ENCODE assay signal across 8 cellular contexts in genomic region chr16:89217388-89218191, GRCh38. TPM values are rescaled to one million over a fixed set of nuclear protein-coding genes. Genes with fewer than 3 reads are reported as not detected.
A peak's percentile ranks its signal among the peaks of the same experiment; 100 is the strongest.
DNase-seq lines count a peak whose midpoint lies in the region; ATAC-seq, FAIRE-seq and TF ChIP-seq lines count a peak whose summit lies in the region.

TSS of gene ZNF778 (plus strand) at chr16:89217703. CDS start at chr16:89221128, 3,425 bp downstream.

- peak within 1 kb of the TSS; percentile 96 for H3K4me3 ChIP-seq in AG04449 (ENCODE audit: low read depth, low read length)
- H3K4me3 ChIP-seq in HepG2 (replicated peaks in 1 of 3; ENCODE audit: insufficient read depth in 1 of 3, low read depth in 2 of 3, low read length in 3 of 3): peak within 1 kb of the TSS; percentile 89 to 96 (median 92)

- TF ChIP-seq EP300 in HepG2 (IDR thresholded peaks at IDR 0.05; ENCODE audit: low read depth in 2 of 2, low read length in 2 of 2): peak in 1 of 2 experiments; percentile 59; a peak in 1 of 4 replicates
- peak; percentile 34; the same call in 1 of the 2 replicates for TF ChIP-seq EP300 in HepG2 (CRISPR knock-in tag; IDR thresholded peaks at IDR 0.05; ENCODE audit: borderline replicate concordance)

- TF ChIP-seq POLR2A in GM18526 (IDR thresholded peaks at IDR 0.05; ENCODE audit: extremely low read depth, insufficient read length) (peak; percentile 81), HepG2 (IDR thresholded peaks at IDR 0.05; ENCODE audit: insufficient read depth in 1 of 2, low read depth in 2 of 2, low read length in 2 of 2) (peak; percentile 84 to 91)

- TF ChIP-seq CTCF in AG04449 (IDR thresholded peaks at IDR 0.05; ENCODE audit: insufficient read depth, low read length, missing control alignments) (no peak), HepG2 (CRISPR knock-in tag; IDR thresholded peaks at IDR 0.05) (peak; percentile 24)

- peak within 1 kb of the TSS; percentile 94 for H3K9ac ChIP-seq in HepG2 (ENCODE audit: insufficient read depth, low read depth, low read length)

- H3K79me2 ChIP-seq in HepG2 (ENCODE audit: insufficient read depth, low read length): peaks cover 8% of the 10 kb centered on the region

- H3K9me3 ChIP-seq in HepG2 (ENCODE audit: low read length): no peaks in the 10 kb centered on the region

- peak within 1 kb of the TSS; percentile 85 for H3K4me3 Mint-ChIP-seq in activated CD4-positive, alpha-beta T cell treated with anti-CD3 and anti-CD28 coated beads, Interleukin-2, amount 10 ng/mL, durations not matched to agents 7 days and 5 days

- WGBS in HepG2 (ENCODE audit: low lambda C conversion rate): 1% methylated on average over 19 of the region's 91 CpGs

- H3K36me3 Mint-ChIP-seq in activated CD4-positive, alpha-beta T cell treated with anti-CD3 and anti-CD28 coated beads, Interleukin-2, amount 10 ng/mL, durations not matched to agents 7 days and 5 days (ENCODE audit: low read depth): peaks cover 11% of the 10 kb centered on the region

- CTCF ChIA-PET in AG04449 (lab: Yijun Ruan, JAX): interaction anchor here (0.7 to 1.7 kb wide), 12 partner anchors 9 to 480 kb away, joined by 3 to 11 read pairs (median 4); partner anchors contain the start of genes ACSF3, CDH15 and SPG7
- CTCF ChIA-PET in activated CD4-positive, alpha-beta T cell treated with anti-CD3 and anti-CD28 coated beads, Interleukin-2, amount 10 ng/mL, durations not matched to agents 7 days and 5 days (lab: Charles Lee): interaction anchor here (0.6 to 1.4 kb wide), 6 partner anchors 10 to 481 kb away, joined by 3 to 7 read pairs (median 4); no protein-coding TSS in a partner anchor
- CTCF ChIA-PET in HepG2 (lab: Yijun Ruan, JAX; ENCODE audit: low intra/inter-chr PET ratio, low total read pairs): interaction anchor here (1.3 to 2.0 kb wide), 2 partner anchors 30 to 275 kb away, joined by 5 read pairs; no protein-coding TSS in a partner anchor

- no peaks in the 10 kb centered on the region for H3K9me3 Mint-ChIP-seq in activated CD4-positive, alpha-beta T cell treated with anti-CD3 and anti-CD28 coated beads, Interleukin-2, amount 10 ng/mL, durations not matched to agents 7 days and 5 days

- FAIRE-seq in HepG2 (lab: Jason Lieb, UNC): peak; percentile 57

- H3K4me1 ChIP-seq in HepG2 (ENCODE audit: insufficient read depth, low read length): peaks cover 10% of the 10 kb centered on the region; the same call in 1 of the 2 replicates

- BruUV-seq in HepG2 (replicated peaks; lab: Mats Ljungman, UMichigan): no TSS peak

- intact Hi-C loops in HepG2 (cut with micrococcal nuclease; ENCODE audit: unreplicated experiment): loop anchor here (1.0 to 5.0 kb wide), 3 partner anchors 16 to 275 kb away; partner anchors contain the start of gene CDH15

- no peaks in the 10 kb centered on the region for H4K20me1 ChIP-seq in HepG2 (ENCODE audit: insufficient read depth, low read length)

- in situ Hi-C loops in HepG2 (cut with HindIII; ENCODE audit: extremely low pct_ligation_motif_present, low pct_unique_long_range_greater_than_20kb): no loop called here

- peaks cover 5 to 16% of the 10 kb centered on the region in 2 experiments for H3K36me3 ChIP-seq in HepG2 (replicated peaks in 1 of 2; ENCODE audit: control insufficient read depth in 1 of 2, insufficient read depth in 2 of 2, low read length in 2 of 2)

- peak within 1 kb of the TSS; percentile 85 for H3K27ac ChIP-seq in HepG2 (ENCODE audit: extremely low read length, insufficient read depth, low read length)

- ATAC-seq in HG03095 (IDR thresholded peaks at IDR 0.05; ENCODE audit: unreplicated experiment) (peak; percentile 73), HepG2 (peak; percentile 92)

- peak within 1 kb of the TSS; percentile 92 for H3K4me2 ChIP-seq in HepG2 (ENCODE audit: low read depth, low read length)

- DNase-seq in AG04449 (ENCODE audit: low read depth, low spot score) (peak; percentile 16), NCI-H460 (ENCODE audit: extremely low read depth, low read depth) (peak; percentile 64), dedifferentiated amniotic fluid mesenchymal stem cell (ENCODE audit: extremely low spot score) (peak; percentile 83), HepG2 (ENCODE audit: low spot score) (peak; percentile 77)
- peak; percentile 84 for DNase-seq in activated CD4-positive, alpha-beta T cell treated with anti-CD3 and anti-CD28 coated beads, Interleukin-2, amount 10 ng/mL, durations not matched to agents 7 days and 5 days
- DNase-seq in stimulated activated CD4-positive, alpha-beta T cell treated with anti-CD3 and anti-CD28 coated beads, Interleukin-2, amount 100 ng/mL, for 4 hours (ENCODE audit: low read depth): peak; percentile 67

- POLR2A ChIA-PET in AG04449 (lab: Yijun Ruan, JAX): interaction anchor here (0.6 to 1.2 kb wide), 6 partner anchors 9 to 712 kb away, joined by 3 to 7 read pairs (median 4); partner anchors contain the start of gene SPG7
- POLR2A ChIA-PET in activated CD4-positive, alpha-beta T cell treated with anti-CD3 and anti-CD28 coated beads, Interleukin-2, amount 10 ng/mL, durations not matched to agents 7 days and 5 days (lab: Charles Lee): interaction anchor here (0.6 kb wide), 1 partner anchor 347 kb away, joined by 3 read pairs; no protein-coding TSS in a partner anchor
- POLR2A ChIA-PET in HepG2 (lab: Yijun Ruan, JAX): interaction anchor here (0.7 to 2.5 kb wide), 21 partner anchors 9 to 454 kb away, joined by 3 to 30 read pairs (median 4); partner anchors contain the start of genes ACSF3, APRT, GALNS and SLC22A31

- no peak within 1 kb of the TSS for H2AFZ ChIP-seq in HepG2 (ENCODE audit: low read length)

- H3K27me3 ChIP-seq in HepG2 (ENCODE audit: control insufficient read depth in 1 of 2, insufficient read depth in 2 of 2, low read length in 2 of 2): no peaks in the 10 kb centered on the region; a peak in 1 of 5 replicates

- peak within 1 kb of the TSS; percentile 95 for H3K27ac Mint-ChIP-seq in activated CD4-positive, alpha-beta T cell treated with anti-CD3 and anti-CD28 coated beads, Interleukin-2, amount 10 ng/mL, durations not matched to agents 7 days and 5 days

- H3K4me1 Mint-ChIP-seq in activated CD4-positive, alpha-beta T cell treated with anti-CD3 and anti-CD28 coated beads, Interleukin-2, amount 10 ng/mL, durations not matched to agents 7 days and 5 days: peaks cover 18% of the 10 kb centered on the region

- peak; percentile 65 for TF ChIP-seq RAD21 in HepG2 (CRISPR knock-in tag; IDR thresholded peaks at IDR 0.05)

- H3K27me3 Mint-ChIP-seq in activated CD4-positive, alpha-beta T cell treated with anti-CD3 and anti-CD28 coated beads, Interleukin-2, amount 10 ng/mL, durations not matched to agents 7 days and 5 days: no peaks in the 10 kb centered on the region

TF ChIP-seq in HepG2, 621 proteins besides CTCF, POLR2A, EP300 and RAD21 (continues in another document):
- TF ChIP-seq REPIN1 (CRISPR knock-in tag; IDR thresholded peaks at IDR 0.05; ENCODE audit: borderline replicate concordance, low read depth) (peak; percentile 63; the same call in 1 of the 2 replicates), SOX13 (IDR thresholded peaks at IDR 0.05) (no peak), SOX13 (CRISPR knock-in tag; conservative IDR thresholded peaks at IDR 0.05 in 1 of 2, IDR thresholded peaks at IDR 0.05 in 1 of 2) (peak in 1 of 2 experiments; percentile 26; a peak in 2 of 4 replicates), HCFC1 (IDR thresholded peaks at IDR 0.05; ENCODE audit: low read depth, low read length) (peak; percentile 61; the same call in 1 of the 2 replicates), TP53 (CRISPR knock-in tag; conservative IDR thresholded peaks at IDR 0.05) (peak; percentile 84), KMT2A (CRISPR knock-in tag; IDR thresholded peaks at IDR 0.05) (peak; percentile 98)

RNA-seq across cellular contexts. Expression of gene ZNF778, which starts in this region (rescaled TPM):
- total RNA-seq in NCI-H460 (2014; rRNA removed; shearing (Covaris generic)): 6.7 and 7.1 TPM in 2 replicates
- 0.97 and 3.5 TPM in 2 replicates for polyA plus RNA-seq in NCI-H460 (2014; cell fraction: nucleus; rRNA removed)
- total RNA-seq in activated CD4-positive, alpha-beta T cell treated with anti-CD3 and anti-CD28 coated beads, Interleukin-2, amount 10 ng/mL, durations not matched to agents 7 days and 5 days: 1 to 10 TPM; 8.3 to 9.2 TPM
- 7.2 and 9.3 TPM in 2 replicates for total RNA-seq in HepG2 (2016; rRNA removed; fragmentation: Illumina TruSeq; extraction: Trizol)
- 1.7 and 2.6 TPM in 2 replicates for total RNA-seq in HepG2 (2016; cell fraction: cytosol; rRNA removed; fragmentation: Illumina TruSeq; extraction: Trizol; ENCODE audit: low read depth)
- total RNA-seq in HepG2 (2016; cell fraction: insoluble cytoplasmic fraction; rRNA removed; fragmentation: Illumina TruSeq; extraction: Trizol): 6.1 and 8.3 TPM in 2 replicates
- total RNA-seq in HepG2 (2016; cell fraction: membrane; rRNA removed; fragmentation: Illumina TruSeq; extraction: Trizol): 2.7 and 3.9 TPM in 2 replicates
- total RNA-seq in HepG2 (2016; cell fraction: nucleus; rRNA removed; fragmentation: Illumina TruSeq; extraction: Trizol): 8.7 and 10.5 TPM in 2 replicates
- 3.8 and 6.1 TPM in 2 replicates for polyA plus RNA-seq in HepG2 (2011; rRNA removed)
- polyA plus RNA-seq in HepG2 (2011; cell fraction: cytosol; rRNA removed): 1.8 and 2.1 TPM in 2 replicates
- 6.6 and 11.3 TPM in 2 replicates for polyA plus RNA-seq in HepG2 (2011; cell fraction: nucleus; rRNA removed)
- 2.4 and 3.0 TPM in 2 replicates for polyA plus RNA-seq in HepG2 (2012)
- polyA plus RNA-seq in HepG2 (2016; cell fraction: cytosol; fragmentation: Illumina TruSeq; extraction: Trizol; ENCODE audit: low read depth): 0.79 and 0.83 TPM in 2 replicates
- 4.6 and 6.1 TPM in 2 replicates for polyA plus RNA-seq in HepG2 (2016; cell fraction: insoluble cytoplasmic fraction; fragmentation: Illumina TruSeq; extraction: Trizol; ENCODE audit: low read depth)
- 0.61 and 1.7 TPM in 2 replicates for polyA plus RNA-seq in HepG2 (2016; cell fraction: membrane; fragmentation: Illumina TruSeq; extraction: Trizol; ENCODE audit: low read depth)
- polyA plus RNA-seq in HepG2 (2016; cell fraction: nucleus; fragmentation: Illumina TruSeq; extraction: Trizol; ENCODE audit: insufficient read depth, low read depth): 11.3 and 22.5 TPM in 2 replicates
- 6.4 and 9.2 TPM in 2 replicates for polyA minus RNA-seq in HepG2 (2011; rRNA and poly(A)+ RNA removed; ENCODE audit: low replicate concordance)
- 4.0 and 6.1 TPM in 2 replicates for polyA minus RNA-seq in HepG2 (2011; cell fraction: cytosol; rRNA and poly(A)+ RNA removed)
- 15.2 and 17.3 TPM in 2 replicates for polyA minus RNA-seq in HepG2 (2011; cell fraction: nucleus; rRNA and poly(A)+ RNA removed)

Comparison
In these comparisons a context has a peak if more than half of its experiments do, and no peak if none do; other contexts are left out.
1. Peak in every context shown above with its lines: DNase-seq, ATAC-seq, H3K4me3 ChIP-seq and H3K27ac ChIP-seq.
2. DNase-seq: peak in every context shown above with its lines; median percentile 84 in activated CD4-positive, alpha-beta T cell treated with anti-CD3 and anti-CD28 coated beads, Interleukin-2, amount 10 ng/mL, durations not matched to agents 7 days and 5 days; 83 in dedifferentiated amniotic fluid mesenchymal stem cell; 77 in HepG2; 67 in stimulated activated CD4-positive, alpha-beta T cell treated with anti-CD3 and anti-CD28 coated beads, Interleukin-2, amount 100 ng/mL, for 4 hours; 64 in NCI-H460; 16 in AG04449.